Comparison of ENCODE assay signal across 23 cellular contexts in the genomic region with DNA sequence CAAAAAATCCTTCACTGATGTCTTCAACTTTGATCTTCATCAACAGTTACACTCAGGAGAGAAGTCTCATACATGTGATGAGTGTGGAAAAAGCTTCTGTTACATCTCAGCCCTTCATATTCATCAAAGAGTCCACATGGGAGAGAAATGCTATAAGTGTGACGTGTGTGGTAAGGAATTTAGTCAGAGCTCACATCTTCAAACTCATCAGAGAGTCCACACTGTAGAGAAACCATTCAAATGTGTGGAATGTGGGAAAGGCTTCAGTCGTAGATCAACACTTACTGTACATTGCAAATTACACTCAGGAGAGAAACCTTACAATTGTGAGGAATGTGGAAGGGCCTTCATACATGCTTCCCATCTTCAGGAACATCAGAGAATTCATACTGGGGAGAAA.
"Had no signal": no experiment of that assay in that cellular context is flagged by ENCODE, and none has a peak within 500 bp of the region (broad histone marks: within the 10 kb centered on the region; RNA-seq: fewer than 3 reads in every experiment).

No MANE protein-coding gene starts in this region.

- H3K27ac ChIP-seq: ascending aorta, esophagus squamous epithelium, gastrocnemius medialis, left ventricle myocardium inferior, pancreas, psoas muscle, right atrium auricular region, stomach, testis had no signal

- DNase-seq: activated gamma-delta T cell treated with Interleukin-2 at 50 U/mL for 16 hours; activated T-cell treated with anti-CD3 and anti-CD28 coated beads, Interleukin-2, amount 50 U/mL, for 1 hour; central memory CD4-positive, alpha-beta T cell; effector memory CD4-positive, alpha-beta T cell; esophagus squamous epithelium; gastrocnemius medialis; hippocampal formation; left ventricle myocardium inferior; mammary epithelial cell; midbrain; nephron progenitor cell; pancreas; psoas muscle; stimulated activated CD4-positive, alpha-beta T cell treated with anti-CD3 and anti-CD28 coated beads, Interleukin-1b, Interleukin-23, amount 100 ng/mL, for 48 hours; stomach; T-helper 1 cell; testis; trophoblast cell had no signal

- H3K9me3 ChIP-seq: testis had no signal

- FAIRE-seq: pancreas, TTC549 had no signal

- H3K27me3 ChIP-seq: ascending aorta, esophagus squamous epithelium, gastrocnemius medialis, pancreas, right atrium auricular region, stomach, testis had no signal

- H3K4me1 ChIP-seq: ascending aorta, esophagus squamous epithelium, gastrocnemius medialis, pancreas, psoas muscle, right atrium auricular region, stomach, testis had no signal

- H3K4me3 ChIP-seq: left ventricle myocardium inferior, pancreas, psoas muscle, right atrium auricular region, stomach, testis had no signal

- ATAC-seq: gastrocnemius medialis; pancreas; psoas muscle; stimulated activated memory B cell treated with anti-CD40 and anti-IgM and Interleukin-4, amounts not matched to agents 10 μg/mL and 1 μg/mL and 100 μg/mL, for 72 hours; WTC11 had no signal
